In genomic region chr10:24825551-24825950, GRCh38 we compare ENCODE assay signal across 13 cellular contexts.
DNase-seq lines count a peak whose midpoint lies in the region; ATAC-seq, FAIRE-seq and TF ChIP-seq lines count a peak whose summit lies in the region.
"Had no signal": no experiment of that assay in that cellular context is flagged by ENCODE, and none has a peak within 500 bp of the region (broad histone marks: within the 10 kb centered on the region; RNA-seq: fewer than 3 reads in every experiment).

No MANE protein-coding gene starts in this region.

- no peak for FAIRE-seq in pancreas (lab: Jason Lieb, UNC)

- no peak overlapping the region for H3K4me3 ChIP-seq in fibroblast of mammary gland (ENCODE audit: control insufficient read depth, low read depth, low read length)
- H3K4me3 ChIP-seq in pancreas, result no peak overlapping the region

- H3K36me3 ChIP-seq in pancreas, result no peaks in the 10 kb centered on the region
- H3K36me3 ChIP-seq: neutrophil had no signal

- H3K36me3 Mint-ChIP-seq in T-helper 17 cell (ENCODE audit: low read depth), result no peaks in the 10 kb centered on the region

- peak overlapping the region; percentile 85 for H3K27ac Mint-ChIP-seq in T-helper 17 cell

- intact Hi-C loops in left ventricle myocardium superior (cut with micrococcal nuclease) (no loop called here), cardiac septum (cut with DNase I) (no loop called here), pancreas (cut with DNase I) (no loop called here)

- no peaks in the 10 kb centered on the region for H3K27me3 Mint-ChIP-seq in T-helper 17 cell

- H3K9me3 ChIP-seq in T-helper 17 cell (ENCODE audit: control insufficient read depth, low read length, poor library complexity, severe bottlenecking) (no peaks in the 10 kb centered on the region), pancreas (no peaks in the 10 kb centered on the region)
- H3K9me3 ChIP-seq: neutrophil had no signal

- WGBS in pancreas, 2 donors, result 6 to 7% methylated on average over 1 of the region's 1 CpG

- H3K27me3 ChIP-seq in pancreas, result no peaks in the 10 kb centered on the region
- H3K27me3 ChIP-seq: neutrophil had no signal

- peaks cover 10% of the 10 kb centered on the region for H3K4me1 Mint-ChIP-seq in T-helper 17 cell

- no peak overlapping the region for H3K4me3 Mint-ChIP-seq in T-helper 17 cell

- no peaks in the 10 kb centered on the region for H3K4me1 ChIP-seq in pancreas

- no peak for TF ChIP-seq CTCF in fibroblast of mammary gland (conservative IDR thresholded peaks at IDR 0.05; ENCODE audit: control insufficient read depth, insufficient read depth, low read depth, low read length)
- no peak for TF ChIP-seq CTCF in pancreas (IDR thresholded peaks at IDR 0.05)

- no peak for DNase-seq in left ventricle myocardium superior
- no peak for DNase-seq in cardiac septum (ENCODE audit: low spot score)
- no peak for DNase-seq in T-helper 17 cell
- DNase-seq in fibroblast of mammary gland (ENCODE audit: low read depth), result peak; percentile 61
- no peak for DNase-seq in amygdala (lab: John Stamatoyannopoulos, UW)
- DNase-seq in NCI-H146 treated with DMSO at 0.1 percent for 48 hours (lab: John Stamatoyannopoulos, UW; ENCODE audit: unreplicated experiment), result no peak
- no peak for DNase-seq in pancreas
- DNase-seq in HUDEP-2 (lab: John Stamatoyannopoulos, UW; ENCODE audit: unreplicated experiment in 76 of 76), result no peak
- DNase-seq: left colon; NCI-H187; stimulated activated CD8-positive, alpha-beta memory T cell treated with anti-CD3 and anti-CD28 coated beads, Interleukin-4, amount 100 ng/mL, for 48 hours had no signal

- H3K27ac ChIP-seq in pancreas, result no peak overlapping the region
- H3K27ac ChIP-seq: C4-2B, neutrophil had no signal

- peak; percentile 50 for ATAC-seq in left ventricle myocardium superior
- no peak for ATAC-seq in T-helper 17 cell
- no peak for ATAC-seq in pancreas
